In genomic region chr22:40721266-40721665, GRCh38 we compare ENCODE assay signal across 11 cellular contexts. TPM values are rescaled to one million over a fixed set of nuclear protein-coding genes. Genes with fewer than 3 reads are reported as not detected.
A peak's percentile ranks its signal among the peaks of the same experiment; 100 is the strongest.
DNase-seq lines count a peak whose midpoint lies in the region; ATAC-seq and TF ChIP-seq lines count a peak whose summit lies in the region.
"Had no signal": no experiment of that assay in that cellular context is flagged by ENCODE, and none has a peak within 500 bp of the region (broad histone marks: within the 10 kb centered on the region; RNA-seq: fewer than 3 reads in every experiment).

No MANE protein-coding gene starts in this region.

- peak overlapping the region; percentile 55 to 60 for H3K27ac ChIP-seq in ascending aorta
- H3K27ac ChIP-seq: psoas muscle had no signal

- H3K27me3 Mint-ChIP-seq in nephron progenitor cell (ENCODE audit: low read depth, poor library complexity), result peaks cover 15% of the 10 kb centered on the region
- H3K27me3 Mint-ChIP-seq in activated T-helper 17 cell treated with anti-CD3 and anti-CD28 coated beads, Interleukin-2, amount 50 U/mL, for 72 hours, result no peaks in the 10 kb centered on the region

- no peaks in the 10 kb centered on the region for H3K9me3 ChIP-seq in ascending aorta
- H3K9me3 ChIP-seq: psoas muscle had no signal

- no peak for ATAC-seq in GM19397 (IDR thresholded peaks at IDR 0.05; ENCODE audit: unreplicated experiment)
- ATAC-seq in activated T-helper 17 cell treated with anti-CD3 and anti-CD28 coated beads, Interleukin-2, amount 50 U/mL, for 72 hours (replicated peaks), result no peak
- ATAC-seq: GM12878 had no signal

- no peak overlapping the region for H3K4me3 ChIP-seq in ascending aorta
- H3K4me3 ChIP-seq: GM12878, psoas muscle had no signal

- H3K4me1 Mint-ChIP-seq in nephron progenitor cell, result peaks cover 62% of the 10 kb centered on the region
- peaks cover 4% of the 10 kb centered on the region for H3K4me1 Mint-ChIP-seq in activated T-helper 17 cell treated with anti-CD3 and anti-CD28 coated beads, Interleukin-2, amount 50 U/mL, for 72 hours

- no peaks in the 10 kb centered on the region for H3K27me3 ChIP-seq in ascending aorta

- intact Hi-C loops in ascending aorta (cut with DNase I), result no loop called here
- intact Hi-C loops in posterior vena cava (cut with DNase I), result no loop called here

- peaks cover 0 to 10% of the 10 kb centered on the region in 2 donors for H3K4me1 ChIP-seq in ascending aorta

- H3K36me3 Mint-ChIP-seq in nephron progenitor cell (ENCODE audit: low read depth), result no peaks in the 10 kb centered on the region
- no peaks in the 10 kb centered on the region for H3K36me3 Mint-ChIP-seq in activated T-helper 17 cell treated with anti-CD3 and anti-CD28 coated beads, Interleukin-2, amount 50 U/mL, for 72 hours (ENCODE audit: low read depth)

- peak overlapping the region; percentile 98 for H3K27ac Mint-ChIP-seq in nephron progenitor cell
- H3K27ac Mint-ChIP-seq in activated T-helper 17 cell treated with anti-CD3 and anti-CD28 coated beads, Interleukin-2, amount 50 U/mL, for 72 hours, result no peak overlapping the region

- no peaks in the 10 kb centered on the region for H3K36me3 ChIP-seq in ascending aorta

- H3K9me3 Mint-ChIP-seq in nephron progenitor cell, result no peaks in the 10 kb centered on the region
- H3K9me3 Mint-ChIP-seq in activated T-helper 17 cell treated with anti-CD3 and anti-CD28 coated beads, Interleukin-2, amount 50 U/mL, for 72 hours, result no peaks in the 10 kb centered on the region

- DNase-seq in ELF-1 (ENCODE audit: low read depth, low spot score), result peak; percentile 85
- DNase-seq in NCI-H1694 treated with DMSO at 0.1 percent for 48 hours (lab: John Stamatoyannopoulos, UW), result peak; percentile 95
- no peak for DNase-seq in ascending aorta (ENCODE audit: low spot score in 2 of 2)
- peak; percentile 38 for DNase-seq in nephron progenitor cell
- no peak for DNase-seq in activated CD8-positive, alpha-beta memory T cell treated with anti-CD3 and anti-CD28 coated beads for 24 hours
- DNase-seq in posterior vena cava (ENCODE audit: low spot score), result no peak
- DNase-seq: effector CD4-positive, alpha-beta T cell had no signal

- peak overlapping the region; percentile 51 for H3K4me3 Mint-ChIP-seq in nephron progenitor cell
- H3K4me3 Mint-ChIP-seq in activated T-helper 17 cell treated with anti-CD3 and anti-CD28 coated beads, Interleukin-2, amount 50 U/mL, for 72 hours, result no peak overlapping the region

- no peak for TF ChIP-seq CTCF in ascending aorta (IDR thresholded peaks at IDR 0.05)
- no peak for TF ChIP-seq CTCF in nephron progenitor cell (IDR thresholded peaks at IDR 0.05)

RNA-seq across cellular contexts. Expression of gene MCHR1, which starts 42.0 kb away (rescaled TPM):
- total RNA-seq in ascending aorta (not detected), posterior vena cava (1 to 10 TPM in 1 of 2 donors, under 1 TPM in 1; 0.52 to 2.7 TPM)
- not detected for total RNA-seq in activated T-helper 17 cell treated with anti-CD3 and anti-CD28 coated beads, Interleukin-2, amount 50 U/mL, for 72 hours
- total RNA-seq: GM12878 had no signal

Comparison
In these comparisons a context has a peak if more than half of its experiments do, and no peak if none do; other contexts are left out.
1. DNase-seq: peak in ELF-1 (single experiment), NCI-H1694 treated with DMSO at 0.1 percent for 48 hours (single experiment) and nephron progenitor cell (single experiment); none in ascending aorta (0 of 2), activated CD8-positive, alpha-beta memory T cell treated with anti-CD3 and anti-CD28 coated beads for 24 hours (single experiment) and posterior vena cava (single experiment).